Comparison of ENCODE assay signal across 2 cellular contexts in the genomic region with DNA sequence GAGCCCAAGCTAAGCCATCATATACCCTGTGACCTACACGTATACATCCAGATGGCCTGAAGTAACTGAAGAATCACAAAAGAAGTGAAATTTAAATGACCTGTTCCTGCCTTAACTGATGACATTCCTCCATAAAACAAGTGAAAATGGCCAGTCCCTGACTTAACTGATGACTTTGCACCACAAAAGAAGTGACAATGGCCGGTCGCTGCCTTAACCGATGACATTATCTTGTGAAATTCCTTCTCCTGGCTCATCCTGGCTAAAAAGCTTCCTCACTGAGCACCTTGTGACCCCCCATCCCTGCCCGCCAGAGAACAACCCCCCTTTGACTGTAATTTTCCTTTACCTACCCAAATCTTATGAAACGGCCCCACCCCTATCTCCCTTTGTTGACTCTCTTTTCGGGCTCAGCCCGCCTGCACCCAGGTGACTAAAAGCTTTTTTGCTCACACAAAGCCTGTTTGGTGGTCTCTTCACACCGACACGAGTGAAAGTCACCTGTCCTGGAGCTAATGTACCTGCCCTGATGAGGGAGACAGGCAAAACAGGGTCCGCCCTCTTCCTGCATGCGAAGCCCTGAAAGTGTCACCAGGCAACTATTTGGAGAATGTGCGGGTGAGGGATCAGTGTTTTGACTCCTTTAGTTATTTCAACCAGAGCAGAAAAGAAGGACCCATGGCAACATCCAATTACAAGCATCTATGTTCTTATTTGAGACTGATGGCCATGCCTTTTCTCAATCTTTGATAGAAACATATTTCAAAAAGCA.
TF ChIP-seq lines count a peak whose summit lies in the region.

No MANE protein-coding gene starts in this region.

TF ChIP-seq in IMR-90, 13 proteins besides CTCF, POLR2A, EP300 and RAD21:
- TF ChIP-seq RFX5 (IDR thresholded peaks at IDR 0.05; ENCODE audit: low read depth, low read length) (no peak), ELK1 (IDR thresholded peaks at IDR 0.05; ENCODE audit: borderline replicate concordance, low read depth, low read length) (no peak), BHLHE40 (IDR thresholded peaks at IDR 0.05; ENCODE audit: low read depth, low read length) (no peak), CEBPB (IDR thresholded peaks at IDR 0.05; ENCODE audit: low read depth, low read length) (no peak), NFE2L2 (IDR thresholded peaks at IDR 0.05; ENCODE audit: low read depth, low read length) (no peak)

TF ChIP-seq in H1, 55 proteins besides CTCF, POLR2A, EP300 and RAD21:
- no peak for TF ChIP-seq SUZ12 (IDR thresholded peaks at IDR 0.05; ENCODE audit: low read length)
- TF ChIP-seq GABPA (IDR thresholded peaks at IDR 0.05; ENCODE audit: borderline replicate concordance, insufficient read depth, low read length) = no peak
- TF ChIP-seq TAF1 (IDR thresholded peaks at IDR 0.05; ENCODE audit: low read depth, low read length) = peak; percentile 40
- 0 out of 2 replicates have a peak, but pooled peaks have one; percentile 39 for TF ChIP-seq CREB1 (IDR thresholded peaks at IDR 0.05)
- TF ChIP-seq RXRA (IDR thresholded peaks at IDR 0.05; ENCODE audit: insufficient read depth, low read depth, low read length) = no peak
- no peak for TF ChIP-seq ZNF274 (IDR thresholded peaks at IDR 0.05; ENCODE audit: borderline replicate concordance, extremely low read depth, low read length)
- TF ChIP-seq BCL11A (IDR thresholded peaks at IDR 0.05; ENCODE audit: low read depth in 2 of 2, low read length in 2 of 2) = no peak
- TF ChIP-seq PHF8 (conservative IDR thresholded peaks at IDR 0.05; ENCODE audit: low read depth, low read length) = no peak
- TF ChIP-seq CHD1 (IDR thresholded peaks at IDR 0.05; ENCODE audit: low read depth, low read length) = no peak
- TF ChIP-seq SIRT6 (IDR thresholded peaks at IDR 0.05; ENCODE audit: low read length) = no peak
- TF ChIP-seq JUN (IDR thresholded peaks at IDR 0.05; ENCODE audit: low read depth, low read length) = peak; percentile 70; the same call in 1 of the 2 replicates
- no peak for TF ChIP-seq BRCA1 (IDR thresholded peaks at IDR 0.05; ENCODE audit: low read depth, low read length)
- TF ChIP-seq, protein P1, sequence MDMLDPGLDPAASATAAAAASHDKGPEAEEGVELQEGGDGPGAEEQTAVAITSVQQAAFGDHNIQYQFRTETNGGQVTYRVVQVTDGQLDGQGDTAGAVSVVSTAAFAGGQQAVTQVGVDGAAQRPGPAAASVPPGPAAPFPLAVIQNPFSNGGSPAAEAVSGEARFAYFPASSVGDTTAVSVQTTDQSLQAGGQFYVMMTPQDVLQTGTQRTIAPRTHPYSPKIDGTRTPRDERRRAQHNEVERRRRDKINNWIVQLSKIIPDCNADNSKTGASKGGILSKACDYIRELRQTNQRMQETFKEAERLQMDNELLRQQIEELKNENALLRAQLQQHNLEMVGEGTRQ (IDR thresholded peaks at IDR 0.05; ENCODE audit: low read length) = no peak
- TF ChIP-seq ATF3 (IDR thresholded peaks at IDR 0.05; ENCODE audit: insufficient read depth, low read depth, low read length) = no peak
- TF ChIP-seq MAX (IDR thresholded peaks at IDR 0.05) = peak; percentile 45; the same call in 1 of the 2 replicates
- peak; percentile 20 for TF ChIP-seq ASH2L (IDR thresholded peaks at IDR 0.05; ENCODE audit: low read length)
- TF ChIP-seq SRF (IDR thresholded peaks at IDR 0.05; ENCODE audit: low read depth, low read length) = no peak
- TF ChIP-seq RFX5 (IDR thresholded peaks at IDR 0.05; ENCODE audit: borderline replicate concordance, low read depth, low read length) = peak; percentile 32; the same call in 1 of the 2 replicates
- TF ChIP-seq YY1 (IDR thresholded peaks at IDR 0.05; ENCODE audit: low read depth, low read length) = peak; percentile 74; the same call in 1 of the 2 replicates
- 0 out of 2 replicates have a peak, but pooled peaks have one; percentile 15 for TF ChIP-seq CEBPB (IDR thresholded peaks at IDR 0.05; ENCODE audit: low read depth, low read length)
- TF ChIP-seq, protein P2, sequence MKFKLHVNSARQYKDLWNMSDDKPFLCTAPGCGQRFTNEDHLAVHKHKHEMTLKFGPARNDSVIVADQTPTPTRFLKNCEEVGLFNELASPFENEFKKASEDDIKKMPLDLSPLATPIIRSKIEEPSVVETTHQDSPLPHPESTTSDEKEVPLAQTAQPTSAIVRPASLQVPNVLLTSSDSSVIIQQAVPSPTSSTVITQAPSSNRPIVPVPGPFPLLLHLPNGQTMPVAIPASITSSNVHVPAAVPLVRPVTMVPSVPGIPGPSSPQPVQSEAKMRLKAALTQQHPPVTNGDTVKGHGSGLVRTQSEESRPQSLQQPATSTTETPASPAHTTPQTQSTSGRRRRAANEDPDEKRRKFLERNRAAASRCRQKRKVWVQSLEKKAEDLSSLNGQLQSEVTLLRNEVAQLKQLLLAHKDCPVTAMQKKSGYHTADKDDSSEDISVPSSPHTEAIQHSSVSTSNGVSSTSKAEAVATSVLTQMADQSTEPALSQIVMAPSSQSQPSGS (IDR thresholded peaks at IDR 0.05; ENCODE audit: low read length) = peak; percentile 78
- TF ChIP-seq BACH1 (IDR thresholded peaks at IDR 0.05; ENCODE audit: low read length) = no peak
- peak in 1 of 2 experiments; percentile 21; a peak in 1 of 4 replicates for TF ChIP-seq HDAC2 (IDR thresholded peaks at IDR 0.05; ENCODE audit: borderline replicate concordance in 1 of 2, low read depth in 2 of 2, low read length in 2 of 2)
- no peak for TF ChIP-seq CHD2 (IDR thresholded peaks at IDR 0.05; ENCODE audit: low read length)
- no peak for TF ChIP-seq NRF1 (IDR thresholded peaks at IDR 0.05; ENCODE audit: low read depth, low read length)
- TF ChIP-seq JUND (IDR thresholded peaks at IDR 0.05; ENCODE audit: low read length) = peak; percentile 85
- peak; percentile 48; the same call in 1 of the 2 replicates for TF ChIP-seq TBP (IDR thresholded peaks at IDR 0.05; ENCODE audit: low read depth, low read length)
- no peak for TF ChIP-seq E2F6 (IDR thresholded peaks at IDR 0.05)
- TF ChIP-seq POU5F1 (IDR thresholded peaks at IDR 0.05; ENCODE audit: low read depth, low read length) = no peak
- peak; percentile 52; the same call in 1 of the 2 replicates for TF ChIP-seq SP1 (IDR thresholded peaks at IDR 0.05; ENCODE audit: low read depth, low read length)
- TF ChIP-seq TCF12 (IDR thresholded peaks at IDR 0.05; ENCODE audit: low read depth, low read length) = peak; percentile 68; the same call in 1 of the 2 replicates
- no peak for TF ChIP-seq EGR1 (IDR thresholded peaks at IDR 0.05; ENCODE audit: borderline replicate concordance, low read depth, low read length)
- peak; percentile 97 for TF ChIP-seq TEAD4 (IDR thresholded peaks at IDR 0.05; ENCODE audit: low read depth, low read length)
- TF ChIP-seq NANOG (IDR thresholded peaks at IDR 0.05; ENCODE audit: insufficient read depth, low read depth, low read length, poor library complexity, severe bottlenecking) = peak; percentile 89
- TF ChIP-seq RNF2 (IDR thresholded peaks at IDR 0.05; ENCODE audit: borderline replicate concordance, low read depth, low read length, missing control alignments, poor library complexity, severe bottlenecking) = no peak
- no peak; the same call in 1 of the 2 replicates for TF ChIP-seq SP4 (IDR thresholded peaks at IDR 0.05; ENCODE audit: low read length)
- TF ChIP-seq POLR2AphosphoS5 (IDR thresholded peaks at IDR 0.05; ENCODE audit: low read depth, low read length) = peak; percentile 61; the same call in 1 of the 2 replicates
